In genomic region chr13:73673931-73674330, GRCh38 we compare ENCODE assay signal across 21 cellular contexts.
"Had no signal": no experiment of that assay in that cellular context is flagged by ENCODE, and none has a peak within 500 bp of the region (broad histone marks: within the 10 kb centered on the region; RNA-seq: fewer than 3 reads in every experiment).

No MANE protein-coding gene starts in this region.

- DNase-seq: dermis blood vessel endothelial cell; effector memory CD8-positive, alpha-beta T cell; foreskin fibroblast; gastrocnemius medialis; head of caudate nucleus; kidney; natural killer cell; occipital lobe; ovary; posterior cingulate gyrus; psoas muscle; right cardiac atrium; sigmoid colon; spleen; stimulated activated CD4-positive, alpha-beta T cell treated with anti-CD3 and anti-CD28 coated beads, Interleukin-4, amount 100 ng/mL, for 4 hours; stimulated activated naive B cell treated with anti-CD40 and anti-IgM and Interleukin-4, amounts not matched to agents 10 μg/mL and 1 μg/mL and 100 μg/mL, for 72 hours had no signal

- H3K4me1 ChIP-seq: gastrocnemius medialis, psoas muscle, sigmoid colon, spleen, tibial nerve, vagina had no signal

- H3K27me3 ChIP-seq: gastrocnemius medialis, ovary, sigmoid colon, spleen, tibial nerve, vagina had no signal

- H3K9me3 ChIP-seq: gastrocnemius medialis, ovary, psoas muscle, sigmoid colon, spleen, thoracic aorta, tibial nerve, vagina had no signal

- ATAC-seq: effector memory CD8-positive, alpha-beta T cell; gastrocnemius medialis; left lobe of liver; natural killer cell; psoas muscle; right cardiac atrium; stimulated activated naive B cell treated with anti-CD40 and anti-IgM and Interleukin-4, amounts not matched to agents 10 μg/mL and 1 μg/mL and 100 μg/mL, for 72 hours had no signal

- H3K36me3 ChIP-seq: gastrocnemius medialis, ovary, sigmoid colon, spleen, thoracic aorta, tibial nerve, vagina had no signal

- H3K4me3 ChIP-seq: gastrocnemius medialis, lung, ovary, psoas muscle, sigmoid colon, spleen, thoracic aorta, tibial nerve, vagina had no signal

- H3K27ac ChIP-seq: gastrocnemius medialis, ovary, psoas muscle, sigmoid colon, spleen, thoracic aorta, tibial nerve, vagina had no signal
